ENCODE assay signal across 8 cellular contexts in genomic region chr14:41607966-41608663, GRCh38. TPM values are rescaled to one million over a fixed set of nuclear protein-coding genes. Genes with fewer than 3 reads are reported as not detected.
DNase-seq lines count a peak whose midpoint lies in the region; ATAC-seq and TF ChIP-seq lines count a peak whose summit lies in the region.

No MANE protein-coding gene starts in this region.

- CTCF ChIA-PET in HEK293 (lab: Yijun Ruan, JAX), result no interaction called here

- H3K9me3 Mint-ChIP-seq in glutamatergic neuron (ENCODE audit: unreplicated experiment), result peaks cover 17% of the 10 kb centered on the region

- peaks cover 60% of the 10 kb centered on the region for H3K27me3 ChIP-seq in NT2/D1 (ENCODE audit: insufficient read depth, insufficient read length)
- H3K27me3 ChIP-seq in effector memory CD4-positive, alpha-beta T cell (replicated peaks; ENCODE audit: control insufficient read depth, insufficient read depth, low read length, poor library complexity, severe bottlenecking), result peaks cover 27% of the 10 kb centered on the region

- H3K36me3 ChIP-seq in HEK293 (ENCODE audit: control insufficient read depth in 2 of 2, insufficient read depth in 1 of 2, low read length in 2 of 2) (no peaks in the 10 kb centered on the region), NT2/D1 (ENCODE audit: insufficient read depth, insufficient read length, low read length) (no peaks in the 10 kb centered on the region)
- no peaks in the 10 kb centered on the region for H3K36me3 ChIP-seq in effector memory CD4-positive, alpha-beta T cell (ENCODE audit: control insufficient read depth, insufficient read depth, low read length)

- TF ChIP-seq CTCF in HEK293 (tag by site-specific recombination; IDR thresholded peaks at IDR 0.05) (no peak), glutamatergic neuron (IDR thresholded peaks at IDR 0.05; ENCODE audit: partially characterized antibody, unreplicated experiment) (no peak)

- peaks cover 15% of the 10 kb centered on the region for H3K4me1 Mint-ChIP-seq in glutamatergic neuron (ENCODE audit: low read depth, unreplicated experiment)

- POLR2A ChIA-PET in HEK293 (lab: Yijun Ruan, JAX), result no interaction called here

- DNase-seq in NT2/D1 (ENCODE audit: low read depth, low spot score) (no peak), glutamatergic neuron (peak; percentile 50), skeletal muscle cell (ENCODE audit: low read depth) (no peak)
- DNase-seq in effector memory CD4-positive, alpha-beta T cell, result no peak

- H3K4me3 Mint-ChIP-seq in glutamatergic neuron (ENCODE audit: unreplicated experiment), result peak overlapping the region; percentile 97

- H3K9me3 ChIP-seq in HEK293 (ENCODE audit: control insufficient read depth, insufficient read depth, low read depth, low read length) (no peaks in the 10 kb centered on the region), NT2/D1 (ENCODE audit: insufficient read depth, low read length) (no peaks in the 10 kb centered on the region)
- H3K9me3 ChIP-seq in effector memory CD4-positive, alpha-beta T cell (ENCODE audit: control insufficient read depth, low read length), result no peaks in the 10 kb centered on the region

- H3K27ac ChIP-seq in HEK293 (ENCODE audit: extremely low read depth, low read depth, low read length), result no peak overlapping the region
- H3K27ac ChIP-seq in effector memory CD4-positive, alpha-beta T cell (ENCODE audit: insufficient read depth, low read length, poor library complexity, severe bottlenecking), result no peak overlapping the region

- no peak overlapping the region for H3K27ac Mint-ChIP-seq in glutamatergic neuron (ENCODE audit: unreplicated experiment)

- peaks cover 23% of the 10 kb centered on the region for H3K27me3 Mint-ChIP-seq in glutamatergic neuron (ENCODE audit: unreplicated experiment)

- H3K4me3 ChIP-seq in HEK293 (ENCODE audit: low read depth, low read length) (peak overlapping the region; percentile 50), NT2/D1 (ENCODE audit: insufficient read length, low read depth) (peak overlapping the region; percentile 64), skeletal muscle cell (ENCODE audit: low read depth, low read length) (peak overlapping the region; percentile 78)
- no peak overlapping the region for H3K4me3 ChIP-seq in effector memory CD4-positive, alpha-beta T cell (ENCODE audit: insufficient read depth, low read depth, low read length, poor library complexity, severe bottlenecking)

- H3K4me1 ChIP-seq in HEK293 (ENCODE audit: control insufficient read depth, insufficient read depth, low read length), result 0 out of 2 replicates have a peak, but pooled peaks cover 2% of the 10 kb centered on the region
- no peaks in the 10 kb centered on the region for H3K4me1 ChIP-seq in NT2/D1 (ENCODE audit: insufficient read depth, insufficient read length)
- peaks cover 8% of the 10 kb centered on the region for H3K4me1 ChIP-seq in effector memory CD4-positive, alpha-beta T cell (ENCODE audit: control insufficient read depth, insufficient read depth, low read length, poor library complexity, severe bottlenecking)

- no peak for ATAC-seq in GM19455 (IDR thresholded peaks at IDR 0.05; ENCODE audit: unreplicated experiment)
- no peak for ATAC-seq in GM21529 (IDR thresholded peaks at IDR 0.05; ENCODE audit: unreplicated experiment)
- ATAC-seq in GM21447 (IDR thresholded peaks at IDR 0.05; ENCODE audit: unreplicated experiment), result no peak

- H3K9ac ChIP-seq in NT2/D1 (ENCODE audit: insufficient read length, low read depth), result peak overlapping the region; percentile 42

- H3K36me3 Mint-ChIP-seq in glutamatergic neuron (ENCODE audit: unreplicated experiment), result no peaks in the 10 kb centered on the region

TF ChIP-seq in HEK293, 187 proteins besides CTCF, POLR2A, EP300 and RAD21:
- TF ChIP-seq ZFP69B (tag by site-specific recombination; IDR thresholded peaks at IDR 0.05) (no peak), ZBTB26 (tag by site-specific recombination; optimal IDR thresholded peaks at IDR 0.05) (peak; percentile 44)
TF ChIP-seq in HEK293: peak in this region for 1.

RNA-seq across cellular contexts. Expression of gene LRFN5, which starts 1.4 kb away (rescaled TPM):
- 7.3 TPM for total RNA-seq in glutamatergic neuron (ENCODE audit: unreplicated experiment)
